9 cellular contexts compared by ENCODE assay signal in the genomic region with DNA sequence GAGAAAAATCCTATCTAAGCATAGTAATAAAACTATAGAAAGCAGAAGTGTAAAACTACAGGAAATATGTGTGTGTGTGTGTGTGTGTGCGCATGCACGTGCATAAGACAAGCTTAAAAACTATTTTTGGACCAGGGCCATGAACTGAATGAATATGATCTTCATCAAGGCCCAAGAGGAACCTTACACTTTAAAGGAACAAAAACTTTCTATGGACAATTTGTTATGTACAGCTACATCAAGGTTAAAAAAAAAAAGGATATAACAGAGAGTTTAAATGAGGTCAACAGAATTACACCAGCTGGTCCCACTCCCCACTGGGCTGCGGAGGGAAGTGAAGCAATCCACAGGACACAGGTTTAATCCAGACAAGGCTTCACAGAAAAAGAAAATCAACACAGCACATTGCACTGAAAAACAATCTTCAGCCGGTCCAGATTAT.
A peak's percentile ranks its signal among the peaks of the same experiment; 100 is the strongest.
DNase-seq lines count a peak whose midpoint lies in the region; ATAC-seq and TF ChIP-seq lines count a peak whose summit lies in the region.
"Had no signal": no experiment of that assay in that cellular context is flagged by ENCODE, and none has a peak within 500 bp of the region (broad histone marks: within the 10 kb centered on the region; RNA-seq: fewer than 3 reads in every experiment).

No MANE protein-coding gene starts in this region.

- H3K9me2 ChIP-seq in SU-DHL-6 (replicated peaks; ENCODE audit: insufficient read depth, low read length) = no peaks in the 10 kb centered on the region

- ATAC-seq in right cardiac atrium (peak; percentile 76 to 78), upper lobe of right lung (peak; percentile 74)
- ATAC-seq: A549 had no signal

- H3K9me3 ChIP-seq in SU-DHL-6 (ENCODE audit: insufficient read depth, low read length) (no peaks in the 10 kb centered on the region), right cardiac atrium (ENCODE audit: control insufficient read depth, low read length) (no peaks in the 10 kb centered on the region), upper lobe of right lung (no peaks in the 10 kb centered on the region)
- H3K9me3 ChIP-seq: A549 had no signal

- DNase-seq in NCI-H2196 (lab: John Stamatoyannopoulos, UW; ENCODE audit: unreplicated experiment) = peak; percentile 25
- no peak for DNase-seq in NCI-H2196 treated with DMSO at 0.1 percent for 48 hours (lab: John Stamatoyannopoulos, UW; ENCODE audit: unreplicated experiment)
- peak; percentile 28 to 65 (median 61) for DNase-seq in right cardiac atrium
- no peak for DNase-seq in upper lobe of right lung
- DNase-seq in T1000 (lab: John Stamatoyannopoulos, UW) = no peak
- DNase-seq in activated T-cell treated with anti-CD3 and anti-CD28 coated beads for 4 hours = no peak
- DNase-seq in kidney tubule cell (ENCODE audit: low spot score) = no peak

- H3K4me1 ChIP-seq in right cardiac atrium (ENCODE audit: control insufficient read depth, insufficient read depth, low read length) = peaks cover 11% of the 10 kb centered on the region
- H3K4me1 ChIP-seq in upper lobe of right lung = peaks cover 40% of the 10 kb centered on the region
- H3K4me1 ChIP-seq: A549 had no signal

- intact Hi-C loops in right cardiac atrium (cut with DNase I) = no loop called here
- intact Hi-C loops in upper lobe of right lung (cut with DNase I) = no loop called here

- no peaks in the 10 kb centered on the region for H3K79me2 ChIP-seq in SU-DHL-6 (ENCODE audit: insufficient read depth, low read length)

- H3K27ac ChIP-seq in SU-DHL-6 (ENCODE audit: low read depth, low read length) (no peak overlapping the region), right cardiac atrium (ENCODE audit: low read length) (peak overlapping the region; percentile 3), upper lobe of right lung (no peak overlapping the region)
- H3K27ac ChIP-seq: A549 had no signal

- no peaks in the 10 kb centered on the region for H3K27me3 ChIP-seq in SU-DHL-6 (ENCODE audit: low read length)
- H3K27me3 ChIP-seq in right cardiac atrium (ENCODE audit: control insufficient read depth, insufficient read depth) = no peaks in the 10 kb centered on the region
- H3K27me3 ChIP-seq in upper lobe of right lung = no peaks in the 10 kb centered on the region

- H3K36me3 ChIP-seq in SU-DHL-6 (ENCODE audit: low read length) (no peaks in the 10 kb centered on the region; the same call in 1 of the 2 replicates), upper lobe of right lung (no peaks in the 10 kb centered on the region)

- no peaks in the 10 kb centered on the region for H4K20me1 ChIP-seq in SU-DHL-6 (ENCODE audit: low read depth, low read length)

- no peak overlapping the region for H2AFZ ChIP-seq in SU-DHL-6 (ENCODE audit: low read depth, low read length, severe bottlenecking)

- H3K4me2 ChIP-seq in SU-DHL-6 (ENCODE audit: low read depth, low read length, poor library complexity, severe bottlenecking) = peak overlapping the region; percentile 49
- H3K4me2 ChIP-seq: A549 had no signal

- no peak overlapping the region for H3K9ac ChIP-seq in SU-DHL-6 (ENCODE audit: low read length)

- no peaks in the 10 kb centered on the region for H3F3A ChIP-seq in SU-DHL-6 (ENCODE audit: insufficient read depth)

- H3K4me3 ChIP-seq in SU-DHL-6 (ENCODE audit: insufficient read depth, low read length, poor library complexity, severe bottlenecking) = no peak overlapping the region
- no peak overlapping the region for H3K4me3 ChIP-seq in right cardiac atrium (ENCODE audit: low read length)
- H3K4me3 ChIP-seq in upper lobe of right lung = no peak overlapping the region
- H3K4me3 ChIP-seq: A549 had no signal

- no peak for TF ChIP-seq CTCF in SU-DHL-6 (IDR thresholded peaks at IDR 0.05; ENCODE audit: insufficient read depth, low read length, poor library complexity, severe bottlenecking)
- TF ChIP-seq CTCF in upper lobe of right lung (IDR thresholded peaks at IDR 0.05) = no peak

- WGBS in right cardiac atrium = 26% methylated on average over 4 of the region's 4 CpGs

Comparison
In these comparisons a context has a peak if more than half of its experiments do, and no peak if none do; other contexts are left out.
1. DNase-seq: peak in NCI-H2196 (single experiment) and right cardiac atrium (3 of 3); none in NCI-H2196 treated with DMSO at 0.1 percent for 48 hours (single experiment), upper lobe of right lung (single experiment), T1000 (single experiment), activated T-cell treated with anti-CD3 and anti-CD28 coated beads for 4 hours (single experiment) and kidney tubule cell (single experiment).